ENCODE assay signal across 26 cellular contexts in genomic region chr10:30046476-30046875, GRCh38.
"Had no signal": no experiment of that assay in that cellular context is flagged by ENCODE, and none has a peak within 500 bp of the region (broad histone marks: within the 10 kb centered on the region; RNA-seq: fewer than 3 reads in every experiment).

No MANE protein-coding gene starts in this region.

- H3K27ac Mint-ChIP-seq: activated naive CD4-positive, alpha-beta T cell treated with anti-CD3 and anti-CD28 coated beads for 36 hours; activated naive CD8-positive, alpha-beta T cell treated with anti-CD3 and anti-CD28 coated beads for 36 hours; dendritic cell treated with granulocyte-macrophage colony-stimulating factor and Interleukin-4, amounts not matched to agents 40 ng/mL and 50 ng/mL, for 4 days; nephron progenitor cell; progenitor cell of endocrine pancreas had no signal

- H3K36me3 Mint-ChIP-seq: activated naive CD8-positive, alpha-beta T cell treated with anti-CD3 and anti-CD28 coated beads for 36 hours had no signal

- ATAC-seq: activated CD4-positive, CD25-positive, alpha-beta regulatory T cell treated with anti-CD3 and anti-CD28 coated beads, Interleukin-2, amount 50 U/mL, for 24 hours; left lung; mucosa of descending colon; stimulated activated naive CD8-positive, alpha-beta T cell treated with anti-CD3 and anti-CD28 coated beads, Interleukin-15, Interleukin-2, amounts not matched to agents 100 U/mL and 50 U/mL, for 24 hours had no signal

- H3K4me3 Mint-ChIP-seq: activated naive CD4-positive, alpha-beta T cell treated with anti-CD3 and anti-CD28 coated beads for 36 hours; activated naive CD8-positive, alpha-beta T cell treated with anti-CD3 and anti-CD28 coated beads for 36 hours; dendritic cell treated with granulocyte-macrophage colony-stimulating factor and Interleukin-4, amounts not matched to agents 40 ng/mL and 50 ng/mL, for 4 days; nephron progenitor cell had no signal

- DNase-seq: activated CD4-positive, alpha-beta T cell treated with anti-CD3 and anti-CD28 coated beads for 48 hours; activated CD4-positive, alpha-beta T cell treated with anti-CD3 and anti-CD28 coated beads, Interleukin-2, amount 50 U/mL, for 48 hours; activated CD8-positive, alpha-beta memory T cell treated with anti-CD3 and anti-CD28 coated beads for 24 hours; activated effector memory CD4-positive, alpha-beta T cell treated with anti-CD3 and anti-CD28 coated beads, Interleukin-2, amount 50 U/mL, for 16 hours; activated naive CD4-positive, alpha-beta T cell treated with anti-CD3 and anti-CD28 coated beads for 36 hours; activated naive CD8-positive, alpha-beta T cell treated with anti-CD3 and anti-CD28 coated beads for 36 hours; brain microvascular endothelial cell; effector CD4-positive, alpha-beta T cell; esophagus squamous epithelium; foreskin melanocyte; left lung; mucosa of descending colon; nephron progenitor cell; right lobe of liver; stimulated activated CD4-positive, alpha-beta T cell treated with anti-CD3 and anti-CD28 coated beads, Interleukin-12 subunit alpha, Interleukin-12 subunit beta, amount 100 ng/mL, for 4 hours; stimulated activated CD4-positive, alpha-beta T cell treated with anti-CD3 and anti-CD28 coated beads, Interleukin-4, amount 100 ng/mL, for 1 hour; stimulated activated naive CD8-positive, alpha-beta T cell treated with anti-CD3 and anti-CD28 coated beads, Interleukin-15, Interleukin-2, amounts not matched to agents 100 U/mL and 50 U/mL, for 24 hours; T1000; testis; transverse colon; WERI-Rb-1 had no signal

- H3K27ac ChIP-seq: brain microvascular endothelial cell, epithelial cell of prostate, esophagus squamous epithelium, neutrophil, right lobe of liver, testis, transverse colon, WERI-Rb-1 had no signal

- H3K9me3 Mint-ChIP-seq: activated naive CD4-positive, alpha-beta T cell treated with anti-CD3 and anti-CD28 coated beads for 36 hours; activated naive CD8-positive, alpha-beta T cell treated with anti-CD3 and anti-CD28 coated beads for 36 hours; dendritic cell treated with granulocyte-macrophage colony-stimulating factor and Interleukin-4, amounts not matched to agents 40 ng/mL and 50 ng/mL, for 4 days; nephron progenitor cell had no signal
